In the genomic region with DNA sequence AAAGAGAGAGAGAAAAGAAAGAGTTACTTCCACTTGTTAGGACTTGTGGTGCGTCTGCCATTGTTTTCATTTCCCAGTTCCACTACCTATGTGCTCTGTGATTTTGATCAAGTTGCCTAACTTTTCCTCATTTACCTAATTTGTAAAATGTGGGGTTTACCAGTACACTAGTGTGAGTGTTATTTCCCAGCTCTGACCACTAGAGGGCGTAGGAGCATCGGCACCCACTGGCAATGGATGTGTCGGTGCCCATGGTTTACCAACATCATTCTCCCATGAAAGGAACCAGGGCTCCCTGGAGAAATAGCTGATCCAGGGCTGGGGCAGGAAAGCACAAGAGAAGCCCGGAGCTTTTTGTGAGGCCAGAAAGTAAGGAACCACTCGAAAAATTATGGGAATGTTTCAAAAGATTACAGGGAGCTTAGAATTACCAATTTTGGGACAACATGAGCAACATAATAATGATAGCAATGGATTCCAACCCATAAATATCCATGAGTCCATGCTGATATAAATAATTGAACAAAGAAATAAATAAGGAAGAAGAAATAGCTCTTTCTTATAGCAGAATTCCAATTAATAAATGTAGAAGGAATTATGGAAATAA, we compare ENCODE assay signal across 8 cellular contexts. TPM values are rescaled to one million over a fixed set of nuclear protein-coding genes. Genes with fewer than 3 reads are reported as not detected.
DNase-seq lines count a peak whose midpoint lies in the region; ATAC-seq and TF ChIP-seq lines count a peak whose summit lies in the region.

No MANE protein-coding gene starts in this region.

- no peak overlapping the region for H3K27ac Mint-ChIP-seq in Calu3 (ENCODE audit: unreplicated experiment)
- H3K27ac Mint-ChIP-seq in progenitor cell of endocrine pancreas, result no peak overlapping the region

- BruUV-seq in Calu3 (replicated peaks; lab: Mats Ljungman, UMichigan), result no TSS peak

- H3K27me3 Mint-ChIP-seq in Calu3 (ENCODE audit: unreplicated experiment) (peaks cover 61% of the 10 kb centered on the region), progenitor cell of endocrine pancreas (no peaks in the 10 kb centered on the region)

- DNase-seq in Calu3 (peak; percentile 88), RKO (ENCODE audit: low spot score) (peak; percentile 55), germinal center (ENCODE audit: low spot score) (peak; percentile 82), progenitor cell of endocrine pancreas (ENCODE audit: low spot score, unreplicated experiment) (no peak), GOT3 (lab: John Stamatoyannopoulos, UW) (no peak)
- DNase-seq in activated effector memory CD4-positive, alpha-beta T cell treated with anti-CD3 and anti-CD28 coated beads, Interleukin-2, amount 50 U/mL, for 16 hours, result peak; percentile 88

- H3K36me3 Mint-ChIP-seq in Calu3 (ENCODE audit: insufficient read depth, unreplicated experiment) (no peaks in the 10 kb centered on the region), progenitor cell of endocrine pancreas (ENCODE audit: insufficient read depth) (no peaks in the 10 kb centered on the region)

- no peak for ATAC-seq in GM21367 (IDR thresholded peaks at IDR 0.05; ENCODE audit: unreplicated experiment)

- H3K4me1 Mint-ChIP-seq in Calu3 (ENCODE audit: low read depth, unreplicated experiment) (no peaks in the 10 kb centered on the region), progenitor cell of endocrine pancreas (ENCODE audit: low read depth) (no peaks in the 10 kb centered on the region)

- H3K9me3 Mint-ChIP-seq in Calu3 (ENCODE audit: low read depth, unreplicated experiment), result no peaks in the 10 kb centered on the region
- H3K9me3 Mint-ChIP-seq in progenitor cell of endocrine pancreas (ENCODE audit: low read depth), result peaks cover 30% of the 10 kb centered on the region

- TF ChIP-seq CTCF in Calu3 (IDR thresholded peaks at IDR 0.05; ENCODE audit: unreplicated experiment) (peak; percentile 95), progenitor cell of endocrine pancreas (IDR thresholded peaks at IDR 0.05; ENCODE audit: unreplicated experiment) (peak; percentile 50)

- intact Hi-C loops in Calu3 (cut with micrococcal nuclease; ENCODE audit: unreplicated experiment), result loop anchor here (5.0 kb wide), 2 partner anchors 50 to 105 kb away; no protein-coding TSS in a partner anchor

- CTCF ChIA-PET in Calu3 (lab: Charles Lee), result interaction anchor here (0.7 to 4.8 kb wide), 13 partner anchors 16 to 179 kb away, joined by 3 to 56 read pairs (median 5); a partner anchor contains a TSS

- no peak for TF ChIP-seq EP300 in Ishikawa (IDR thresholded peaks at IDR 0.05; ENCODE audit: borderline replicate concordance)

- TF ChIP-seq RAD21 in Ishikawa (IDR thresholded peaks at IDR 0.05; ENCODE audit: low read depth), result peak; percentile 69

- no peak overlapping the region for H3K4me3 Mint-ChIP-seq in Calu3 (ENCODE audit: low read depth, unreplicated experiment)
- H3K4me3 Mint-ChIP-seq in progenitor cell of endocrine pancreas (ENCODE audit: low read depth), result no peak overlapping the region

TF ChIP-seq in Ishikawa, 13 proteins besides CTCF, POLR2A, EP300 and RAD21:
- no peak for TF ChIP-seq TCF12 (IDR thresholded peaks at IDR 0.05; ENCODE audit: low read depth)
- TF ChIP-seq EGR1 (IDR thresholded peaks at IDR 0.05), result no peak
- no peak for TF ChIP-seq ZBTB7A (IDR thresholded peaks at IDR 0.05; ENCODE audit: low read depth)
- TF ChIP-seq, protein P1, sequence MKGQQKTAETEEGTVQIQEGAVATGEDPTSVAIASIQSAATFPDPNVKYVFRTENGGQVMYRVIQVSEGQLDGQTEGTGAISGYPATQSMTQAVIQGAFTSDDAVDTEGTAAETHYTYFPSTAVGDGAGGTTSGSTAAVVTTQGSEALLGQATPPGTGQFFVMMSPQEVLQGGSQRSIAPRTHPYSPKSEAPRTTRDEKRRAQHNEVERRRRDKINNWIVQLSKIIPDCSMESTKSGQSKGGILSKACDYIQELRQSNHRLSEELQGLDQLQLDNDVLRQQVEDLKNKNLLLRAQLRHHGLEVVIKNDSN (IDR thresholded peaks at IDR 0.05), result no peak
- TF ChIP-seq, protein P2, sequence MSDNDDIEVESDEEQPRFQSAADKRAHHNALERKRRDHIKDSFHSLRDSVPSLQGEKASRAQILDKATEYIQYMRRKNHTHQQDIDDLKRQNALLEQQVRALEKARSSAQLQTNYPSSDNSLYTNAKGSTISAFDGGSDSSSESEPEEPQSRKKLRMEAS (IDR thresholded peaks at IDR 0.05), result no peak
- TF ChIP-seq CREB1 (IDR thresholded peaks at IDR 0.05; ENCODE audit: low read depth), result no peak
- no peak for TF ChIP-seq YY1 (IDR thresholded peaks at IDR 0.05; ENCODE audit: low read depth)
- no peak for TF ChIP-seq TEAD4 (IDR thresholded peaks at IDR 0.05)
- TF ChIP-seq, protein P3, sequence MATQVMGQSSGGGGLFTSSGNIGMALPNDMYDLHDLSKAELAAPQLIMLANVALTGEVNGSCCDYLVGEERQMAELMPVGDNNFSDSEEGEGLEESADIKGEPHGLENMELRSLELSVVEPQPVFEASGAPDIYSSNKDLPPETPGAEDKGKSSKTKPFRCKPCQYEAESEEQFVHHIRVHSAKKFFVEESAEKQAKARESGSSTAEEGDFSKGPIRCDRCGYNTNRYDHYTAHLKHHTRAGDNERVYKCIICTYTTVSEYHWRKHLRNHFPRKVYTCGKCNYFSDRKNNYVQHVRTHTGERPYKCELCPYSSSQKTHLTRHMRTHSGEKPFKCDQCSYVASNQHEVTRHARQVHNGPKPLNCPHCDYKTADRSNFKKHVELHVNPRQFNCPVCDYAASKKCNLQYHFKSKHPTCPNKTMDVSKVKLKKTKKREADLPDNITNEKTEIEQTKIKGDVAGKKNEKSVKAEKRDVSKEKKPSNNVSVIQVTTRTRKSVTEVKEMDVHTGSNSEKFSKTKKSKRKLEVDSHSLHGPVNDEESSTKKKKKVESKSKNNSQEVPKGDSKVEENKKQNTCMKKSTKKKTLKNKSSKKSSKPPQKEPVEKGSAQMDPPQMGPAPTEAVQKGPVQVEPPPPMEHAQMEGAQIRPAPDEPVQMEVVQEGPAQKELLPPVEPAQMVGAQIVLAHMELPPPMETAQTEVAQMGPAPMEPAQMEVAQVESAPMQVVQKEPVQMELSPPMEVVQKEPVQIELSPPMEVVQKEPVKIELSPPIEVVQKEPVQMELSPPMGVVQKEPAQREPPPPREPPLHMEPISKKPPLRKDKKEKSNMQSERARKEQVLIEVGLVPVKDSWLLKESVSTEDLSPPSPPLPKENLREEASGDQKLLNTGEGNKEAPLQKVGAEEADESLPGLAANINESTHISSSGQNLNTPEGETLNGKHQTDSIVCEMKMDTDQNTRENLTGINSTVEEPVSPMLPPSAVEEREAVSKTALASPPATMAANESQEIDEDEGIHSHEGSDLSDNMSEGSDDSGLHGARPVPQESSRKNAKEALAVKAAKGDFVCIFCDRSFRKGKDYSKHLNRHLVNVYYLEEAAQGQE (IDR thresholded peaks at IDR 0.05; ENCODE audit: low read depth), result no peak
- no peak for TF ChIP-seq FOXM1 (IDR thresholded peaks at IDR 0.05; ENCODE audit: borderline replicate concordance, low read depth)
- TF ChIP-seq CEBPB (IDR thresholded peaks at IDR 0.05), result no peak
- TF ChIP-seq TAF1 (IDR thresholded peaks at IDR 0.05; ENCODE audit: low read depth), result no peak
- no peak for TF ChIP-seq NFIC (IDR thresholded peaks at IDR 0.05)

RNA-seq across cellular contexts. Expression of a gene that starts 15.1 kb away (rescaled TPM):
- total RNA-seq in Calu3 (2022) (not detected in 2 replicates), progenitor cell of endocrine pancreas (not detected in 2 replicates)

RNA-seq across cellular contexts. Expression of a gene that starts 46.1 kb away (rescaled TPM):
- total RNA-seq in Calu3 (2022), result 5.9 and 9.0 TPM in 2 replicates
- total RNA-seq in progenitor cell of endocrine pancreas, result not detected in 2 replicates

Comparison
In these comparisons a context has a peak if more than half of its experiments do, and no peak if none do; other contexts are left out.
1. DNase-seq: peak in Calu3 (single experiment), RKO (single experiment), activated effector memory CD4-positive, alpha-beta T cell treated with anti-CD3 and anti-CD28 coated beads, Interleukin-2, amount 50 U/mL, for 16 hours (single experiment) and germinal center (single experiment); none in progenitor cell of endocrine pancreas (single experiment) and GOT3 (single experiment).